Comparison of ENCODE assay signal across 8 cellular contexts in genomic region chr12:122730215-122731014, GRCh38. TPM values are rescaled to one million over a fixed set of nuclear protein-coding genes. Genes with fewer than 3 reads are reported as not detected.
A peak's percentile ranks its signal among the peaks of the same experiment; 100 is the strongest.
DNase-seq lines count a peak whose midpoint lies in the region; ATAC-seq and TF ChIP-seq lines count a peak whose summit lies in the region.

Gene HCAR1, minus strand, starts transcription at chr12:122730844. Its CDS starts 505 bp downstream, at chr12:122730339.

- H3K4me1 Mint-ChIP-seq in WTC11, result peaks cover 21% of the 10 kb centered on the region

- TF ChIP-seq CTCF in WTC11 (IDR thresholded peaks at IDR 0.05), result no peak

- DNase-seq in HT-29 (ENCODE audit: low spot score), result peak; percentile 88
- peak; percentile 19 for DNase-seq in WTC11 (ENCODE audit: low spot score)
- peak; percentile 60 for DNase-seq in fibroblast of peridontal ligament (ENCODE audit: extremely low read depth)
- peak; percentile 36 to 66 for DNase-seq in stimulated activated CD4-positive, alpha-beta T cell treated with anti-CD3 and anti-CD28 coated beads, Interleukin-4, amount 100 ng/mL, for 4 hours
- DNase-seq in medulla oblongata (ENCODE audit: extremely low spot score), result no peak
- DNase-seq in NCI-H1694 (lab: John Stamatoyannopoulos, UW), result no peak
- no peak for DNase-seq in superior temporal gyrus (ENCODE audit: extremely low spot score)
- no peak for DNase-seq in occipital lobe (lab: John Stamatoyannopoulos, UW)

- ATAC-seq in WTC11, result peak; percentile 72

- POLR2A ChIA-PET in WTC11 (lab: Charles Lee), result interaction anchor here (0.6 kb wide), 1 partner anchor 72 kb away, joined by 6 read pairs; no protein-coding TSS in a partner anchor

- CTCF ChIA-PET in WTC11 (lab: Charles Lee), result interaction anchor here (0.6 to 1.2 kb wide), 3 partner anchors 8 to 135 kb away, joined by 3 to 4 read pairs (median 3); no protein-coding TSS in a partner anchor

- H3K27ac Mint-ChIP-seq in WTC11, result no peak within 1 kb of the TSS

- no peaks in the 10 kb centered on the region; the same call in 1 of the 2 replicates for H3K27me3 Mint-ChIP-seq in WTC11 (ENCODE audit: low read depth)

- H3K36me3 Mint-ChIP-seq in WTC11, result no peaks in the 10 kb centered on the region

- no peaks in the 10 kb centered on the region for H3K9me3 Mint-ChIP-seq in WTC11

- no peak within 1 kb of the TSS for H3K4me3 Mint-ChIP-seq in WTC11

TF ChIP-seq in WTC11, 78 proteins besides CTCF, POLR2A, EP300 and RAD21 (continues in another document):
- TF ChIP-seq JAZF1 (CRISPR knock-in tag; IDR thresholded peaks at IDR 0.05), result no peak
- no peak for TF ChIP-seq SMAD4 (CRISPR knock-in tag; IDR thresholded peaks at IDR 0.05)
- TF ChIP-seq ZNF232 (CRISPR knock-in tag; IDR thresholded peaks at IDR 0.05), result no peak
- TF ChIP-seq ZMAT4 (CRISPR knock-in tag; IDR thresholded peaks at IDR 0.05), result no peak
- TF ChIP-seq ETV6 (CRISPR knock-in tag; IDR thresholded peaks at IDR 0.05), result no peak
- TF ChIP-seq NR1H2 (CRISPR knock-in tag; IDR thresholded peaks at IDR 0.05), result no peak
- TF ChIP-seq FOXP4 (CRISPR knock-in tag; IDR thresholded peaks at IDR 0.05), result no peak
- no peak for TF ChIP-seq ZNF416 (CRISPR knock-in tag; IDR thresholded peaks at IDR 0.05)
- no peak for TF ChIP-seq ZNF281 (CRISPR knock-in tag; IDR thresholded peaks at IDR 0.05)
- no peak for TF ChIP-seq AR (CRISPR knock-in tag; IDR thresholded peaks at IDR 0.05)
- TF ChIP-seq TCF7 (CRISPR knock-in tag; IDR thresholded peaks at IDR 0.05; ENCODE audit: low read depth), result no peak
- no peak for TF ChIP-seq SOX15 (CRISPR knock-in tag; IDR thresholded peaks at IDR 0.05)
- TF ChIP-seq PRRX2 (CRISPR knock-in tag; IDR thresholded peaks at IDR 0.05), result no peak
- TF ChIP-seq ZNF396 (CRISPR knock-in tag; IDR thresholded peaks at IDR 0.05; ENCODE audit: borderline replicate concordance), result no peak
- no peak for TF ChIP-seq ELF4 (CRISPR knock-in tag; IDR thresholded peaks at IDR 0.05; ENCODE audit: low read depth)
- TF ChIP-seq HMGXB4 (CRISPR knock-in tag; IDR thresholded peaks at IDR 0.05), result no peak
- no peak for TF ChIP-seq STAT6 (CRISPR knock-in tag; conservative IDR thresholded peaks at IDR 0.05; ENCODE audit: low read depth)
- TF ChIP-seq ZBTB43 (CRISPR knock-in tag; IDR thresholded peaks at IDR 0.05), result no peak

RNA-seq across cellular contexts. Expression of gene HCAR1, which starts in this region (rescaled TPM):
- 31.8 and 38.4 TPM in 2 replicates for total RNA-seq in HT-29 (2014; rRNA removed; shearing (Covaris generic))
- 0.04 TPM in 1 of 3 replicates, not detected in the others for total RNA-seq in WTC11 (2021)
- 0.78 TPM for total RNA-seq in occipital lobe

Comparison
In these comparisons a context has a peak if more than half of its experiments do, and no peak if none do; other contexts are left out.
1. RNA of gene HCAR1 (total RNA-seq): 31.8 to 38.4 TPM in HT-29; 0.78 TPM in occipital lobe (single experiment) and 0.04 TPM in WTC11; every median in the first group is over 10 times any median in the second.
2. Peak in DNase-seq and ATAC-seq in WTC11; RNA of the gene not detected or under 1 TPM.
3. DNase-seq: peak in HT-29 (single experiment), fibroblast of peridontal ligament (single experiment) and stimulated activated CD4-positive, alpha-beta T cell treated with anti-CD3 and anti-CD28 coated beads, Interleukin-4, amount 100 ng/mL, for 4 hours (2 of 2); none in medulla oblongata (single experiment), NCI-H1694 (single experiment), superior temporal gyrus (single experiment) and occipital lobe (single experiment).